In the genomic region with DNA sequence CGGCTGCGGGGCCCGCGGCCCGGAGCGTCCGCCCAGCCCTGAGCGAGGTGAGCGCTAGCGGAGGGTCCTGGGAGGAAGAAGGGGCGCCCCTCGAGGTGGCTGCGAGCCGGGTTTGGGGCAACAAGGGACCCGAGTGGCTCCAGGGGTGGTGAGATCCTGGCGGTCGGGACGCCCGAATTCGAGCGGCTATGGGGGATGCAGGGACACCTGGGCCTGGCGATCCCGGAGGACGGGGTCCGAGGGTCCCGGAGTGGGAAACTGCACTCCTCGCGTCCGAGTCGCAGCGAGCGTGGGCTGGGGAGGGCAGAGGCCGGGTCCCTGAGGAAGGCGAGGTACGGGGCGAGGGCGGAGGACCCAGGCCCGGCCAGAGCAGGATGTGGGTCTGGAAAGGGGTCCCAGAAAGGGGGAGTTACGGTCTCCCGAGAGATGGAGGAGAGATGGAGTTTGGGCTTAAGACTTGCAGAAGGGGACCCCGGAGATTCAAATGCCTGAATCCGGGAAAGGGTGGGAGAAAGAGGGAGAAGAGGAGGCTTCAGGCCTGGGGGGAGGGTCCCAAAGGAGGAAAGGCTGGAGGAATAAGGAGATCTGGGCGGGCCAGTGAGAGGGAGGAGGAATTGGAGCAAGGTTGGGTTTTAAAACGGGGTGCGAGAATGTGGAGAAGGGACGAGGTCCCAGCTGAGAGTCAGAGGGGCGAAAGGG, we compare ENCODE assay signal across 1 cellular context.
TF ChIP-seq lines count a peak whose summit lies in the region.

No MANE protein-coding gene starts in this region.

TF ChIP-seq in HepG2, 621 proteins besides CTCF, POLR2A, EP300 and RAD21:
- TF ChIP-seq ETV6 (CRISPR knock-in tag; conservative IDR thresholded peaks at IDR 0.05): no peak
- TF ChIP-seq, protein P1, sequence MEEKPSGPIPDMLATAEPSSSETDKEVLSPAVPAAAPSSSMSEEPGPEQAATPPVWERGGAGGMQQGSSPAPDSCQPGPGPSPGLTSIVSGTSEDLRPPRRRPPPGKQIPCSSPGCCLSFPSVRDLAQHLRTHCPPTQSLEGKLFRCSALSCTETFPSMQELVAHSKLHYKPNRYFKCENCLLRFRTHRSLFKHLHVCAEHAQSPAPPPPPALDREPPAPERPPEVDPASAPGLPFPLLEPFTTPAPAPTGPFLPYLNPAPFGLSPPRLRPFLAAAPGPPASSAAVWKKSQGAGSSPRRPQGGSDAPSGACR (CRISPR knock-in tag; IDR thresholded peaks at IDR 0.05): no peak
- 0 out of 2 replicates have a peak, but pooled peaks have one; percentile 34 for TF ChIP-seq EZH2 (conservative IDR thresholded peaks at IDR 0.05; ENCODE audit: low read depth, low read length)
